In the genomic region with DNA sequence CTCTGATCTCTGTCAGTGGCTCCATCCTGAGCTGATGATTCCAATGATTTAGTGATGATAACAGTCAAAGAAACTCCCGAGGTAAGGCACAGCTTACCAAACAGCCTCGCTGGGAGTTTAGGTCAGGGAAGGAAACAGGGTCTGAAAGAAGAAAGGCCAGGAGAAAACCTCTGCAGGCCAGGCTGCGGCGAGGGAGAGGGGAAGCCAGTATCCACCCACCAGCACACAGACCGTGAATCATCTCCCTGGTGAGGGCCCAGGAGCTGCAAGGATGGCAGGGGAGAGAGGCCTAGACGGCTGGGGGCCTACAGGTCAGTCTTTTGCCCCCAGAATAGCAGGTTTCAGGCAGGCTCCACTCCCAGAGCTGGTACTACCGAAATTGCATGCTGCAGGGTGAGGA, we compare ENCODE assay signal across 20 cellular contexts.
"Had no signal": no experiment of that assay in that cellular context is flagged by ENCODE, and none has a peak within 500 bp of the region (broad histone marks: within the 10 kb centered on the region; RNA-seq: fewer than 3 reads in every experiment).

No MANE protein-coding gene starts in this region.

- H3K27ac Mint-ChIP-seq: activated naive CD8-positive, alpha-beta T cell; dendritic cell treated with granulocyte-macrophage colony-stimulating factor and Interleukin-4, amounts not matched to agents 40 ng/mL and 50 ng/mL, for 4 days had no signal

- ATAC-seq: esophagus mucosa, gastroesophageal sphincter, heart left ventricle, left lung, pancreas, right lobe of liver had no signal

- H3K4me1 ChIP-seq: gastroesophageal sphincter, left lung, pancreas, right lobe of liver had no signal

- H3K36me3 ChIP-seq: gastroesophageal sphincter, heart left ventricle, left lung, pancreas, right lobe of liver, vagina, WERI-Rb-1 had no signal

- H3K9me3 ChIP-seq: gastroesophageal sphincter, heart left ventricle, left lung, pancreas, right lobe of liver, vagina had no signal

- H3K27me3 ChIP-seq: gastroesophageal sphincter, heart left ventricle, left lung, pancreas, right lobe of liver, vagina had no signal

- H3K4me3 Mint-ChIP-seq: activated naive CD8-positive, alpha-beta T cell; dendritic cell treated with granulocyte-macrophage colony-stimulating factor and Interleukin-4, amounts not matched to agents 40 ng/mL and 50 ng/mL, for 4 days had no signal

- H3K27me3 Mint-ChIP-seq: activated naive CD8-positive, alpha-beta T cell; dendritic cell treated with granulocyte-macrophage colony-stimulating factor and Interleukin-4, amounts not matched to agents 40 ng/mL and 50 ng/mL, for 4 days had no signal

- H3K27ac ChIP-seq: gastroesophageal sphincter, heart left ventricle, left lung, pancreas, right lobe of liver, vagina, WERI-Rb-1 had no signal

- H3K4me3 ChIP-seq: gastroesophageal sphincter, heart left ventricle, left lung, pancreas, right lobe of liver, vagina had no signal

- H3K9me3 Mint-ChIP-seq: dendritic cell treated with granulocyte-macrophage colony-stimulating factor and Interleukin-4, amounts not matched to agents 40 ng/mL and 50 ng/mL, for 4 days had no signal

- DNase-seq: activated CD4-positive, alpha-beta T cell treated with anti-CD3 and anti-CD28 coated beads for 1 hour; activated CD4-positive, alpha-beta T cell treated with anti-CD3 and anti-CD28 coated beads, Interleukin-2, amount 50 U/mL, for 48 hours; activated T-cell treated with anti-CD3 and anti-CD28 coated beads for 4 hours; cerebellar nuclear complex; effector CD8-positive, alpha-beta T cell; heart left ventricle; left lung; midbrain; pancreas; right lobe of liver; stimulated activated CD8-positive, alpha-beta memory T cell treated with anti-CD3 and anti-CD28 coated beads, Interleukin-4, amount 100 ng/mL, for 48 hours; stimulated activated naive CD4-positive, alpha-beta T cell; SW 1271; T-helper 2 cell; WERI-Rb-1 had no signal

- H3K36me3 Mint-ChIP-seq: activated naive CD8-positive, alpha-beta T cell had no signal
